8 cellular contexts compared by ENCODE assay signal in genomic region chr4:109815151-109816081, GRCh38. TPM values are rescaled to one million over a fixed set of nuclear protein-coding genes. Genes with fewer than 3 reads are reported as not detected.
DNase-seq lines count a peak whose midpoint lies in the region; ATAC-seq, FAIRE-seq and TF ChIP-seq lines count a peak whose summit lies in the region.

Gene GAR1, plus strand, starts transcription at chr4:109815762. Its CDS starts 403 bp downstream, at chr4:109816165.

- H3K56ac ChIP-seq in H1 (replicated peaks; ENCODE audit: insufficient read length, low read depth, low read length) = peak within 1 kb of the TSS; percentile 75

- POLR2A ChIA-PET in H1 (lab: Charles Lee; ENCODE audit: partially characterized antibody) = interaction anchor here (0.6 to 2.6 kb wide), 15 partner anchors 10 to 536 kb away, joined by 3 to 12 read pairs (median 3); partner anchors contain the start of genes CASP6 and PLA2G12A

- H3K4me2 ChIP-seq in H1 (ENCODE audit: insufficient read depth in 1 of 2, low read depth in 2 of 2, low read length in 2 of 2) (peak within 1 kb of the TSS; percentile 40 to 93), mesenchymal stem cell (ENCODE audit: low read length, poor library complexity, severe bottlenecking) (peak within 1 kb of the TSS; percentile 94)

- no peak within 1 kb of the TSS for H2BK20ac ChIP-seq in H1 (ENCODE audit: low read length)

- H4K20me1 ChIP-seq in H1 (replicated peaks in 1 of 2; ENCODE audit: control insufficient read depth in 1 of 2, insufficient read depth in 2 of 2, low read length in 2 of 2) = no peaks in the 10 kb centered on the region

- H3K79me1 ChIP-seq in H1 (ENCODE audit: low read depth, low read length) (peaks cover 3% of the 10 kb centered on the region), mesenchymal stem cell (replicated peaks; ENCODE audit: low read length, poor library complexity, severe bottlenecking) (peaks cover 8% of the 10 kb centered on the region)

- H3K27ac ChIP-seq in H1 (ENCODE audit: low read depth, low read length) = peak within 1 kb of the TSS; percentile 92
- peak within 1 kb of the TSS; percentile 86 for H3K27ac ChIP-seq in mesenchymal stem cell (ENCODE audit: low read length, poor library complexity, severe bottlenecking)

- H4K8ac ChIP-seq in H1 (ENCODE audit: extremely low read depth, insufficient read depth, low read length) (peak within 1 kb of the TSS; percentile 92), mesenchymal stem cell (ENCODE audit: low read length) (peak within 1 kb of the TSS; percentile 52)

- H2BK120ac ChIP-seq in H1 (replicated peaks; ENCODE audit: low read depth, low read length) (no peak within 1 kb of the TSS), mesenchymal stem cell (ENCODE audit: low read depth, low read length) (no peak within 1 kb of the TSS)

- peak within 1 kb of the TSS; percentile 40; the same call in 1 of the 2 replicates for H2AK5ac ChIP-seq in H1 (ENCODE audit: low read depth, low read length)
- peak within 1 kb of the TSS; percentile 54 for H2AK5ac ChIP-seq in mesenchymal stem cell (ENCODE audit: low read length, severe bottlenecking)

- no peak for TF ChIP-seq CTCF in H1 (IDR thresholded peaks at IDR 0.05; ENCODE audit: control extremely low read depth in 1 of 3, insufficient read depth in 1 of 3, low read depth in 1 of 3, low read length in 3 of 3)

- peaks cover 14 to 47% of the 10 kb centered on the region in 2 experiments for H3K79me2 ChIP-seq in H1 (ENCODE audit: control insufficient read depth in 1 of 2, insufficient read depth in 2 of 2, low read length in 2 of 2)

- H3K4me3 ChIP-seq in H1 (ENCODE audit: extremely low read depth in 1 of 4, insufficient read depth in 2 of 4, low read depth in 3 of 4, low read length in 4 of 4) = peak within 1 kb of the TSS; percentile 82 to 98 (median 90)
- peak within 1 kb of the TSS; percentile 97 to 100 for H3K4me3 ChIP-seq in mesenchymal stem cell (ENCODE audit: insufficient read depth in 1 of 2, low read depth in 1 of 2, low read length in 2 of 2)

- H3K23ac ChIP-seq in H1 (ENCODE audit: insufficient read length) = no peak within 1 kb of the TSS
- no peak within 1 kb of the TSS for H3K23ac ChIP-seq in mesenchymal stem cell (ENCODE audit: low read length in 2 of 2)

- H3K36me3 ChIP-seq in H1 (ENCODE audit: control insufficient read depth in 2 of 4, insufficient read depth in 4 of 4, low read length in 3 of 4) = peaks cover 6 to 30% (median 15%) of the 10 kb centered on the region in 4 experiments; a peak in 6 of 8 replicates
- H3K36me3 ChIP-seq in mesenchymal stem cell (ENCODE audit: control insufficient read depth in 1 of 2, insufficient read depth in 2 of 2, low read depth in 1 of 2, low read length in 2 of 2) = peaks cover 3 to 28% of the 10 kb centered on the region in 2 experiments

- DNase-seq in COLO668 (lab: John Stamatoyannopoulos, UW; ENCODE audit: unreplicated experiment) = peak; percentile 87
- peak; percentile 93 for DNase-seq in HT1080 (ENCODE audit: low read depth)
- peak; percentile 96 for DNase-seq in NOMO-1 treated with DMSO at 0.1 percent for 48 hours (lab: John Stamatoyannopoulos, UW; ENCODE audit: unreplicated experiment)
- DNase-seq in activated CD8-positive, alpha-beta memory T cell treated with anti-CD3 and anti-CD28 coated beads for 4 hours (ENCODE audit: low read depth in 2 of 2) = peak; percentile 63 to 79
- DNase-seq in H1 (ENCODE audit: low read depth in 1 of 2, low spot score in 2 of 2) = peak; percentile 87 to 91
- DNase-seq in mesenchymal stem cell = peak; percentile 95
- DNase-seq in stimulated activated CD8-positive, alpha-beta memory T cell treated with anti-CD3 and anti-CD28 coated beads, Interleukin-12 subunit alpha, Interleukin-12 subunit beta, amount 100 ng/mL, for 4 hours (ENCODE audit: low read depth) = peak; percentile 73

- peaks cover 0 to 7% (median 4%) of the 10 kb centered on the region in 4 experiments; a peak in 4 of 7 replicates for H3K4me1 ChIP-seq in H1 (replicated peaks in 1 of 4; ENCODE audit: control insufficient read depth in 3 of 4, insufficient read depth in 4 of 4, low read length in 3 of 4)
- no peaks in the 10 kb centered on the region for H3K4me1 ChIP-seq in mesenchymal stem cell (ENCODE audit: control insufficient read depth, insufficient read depth, low read depth, low read length)

- CTCF ChIA-PET in H1 (lab: Charles Lee; ENCODE audit: partially characterized antibody) = interaction anchor here (0.6 to 2.4 kb wide), 5 partner anchors 11 to 112 kb away, joined by 3 to 8 read pairs (median 3); partner anchors contain the start of genes CASP6 and RRH

- H3K9me3 ChIP-seq in H1 (ENCODE audit: insufficient read depth in 2 of 2, low read depth in 1 of 2, low read length in 1 of 2) = no peaks in the 10 kb centered on the region
- no peaks in the 10 kb centered on the region for H3K9me3 ChIP-seq in mesenchymal stem cell (ENCODE audit: control insufficient read depth, low read length)

- H2BK5ac ChIP-seq in H1 (ENCODE audit: low read depth, low read length) (peak within 1 kb of the TSS; percentile 87), mesenchymal stem cell (ENCODE audit: low read depth, low read length, poor library complexity, severe bottlenecking) (peak within 1 kb of the TSS; percentile 39)

- H3K18ac ChIP-seq in H1 (ENCODE audit: extremely low read depth, low read length) (peak within 1 kb of the TSS; percentile 68), mesenchymal stem cell (ENCODE audit: low read depth in 1 of 2, low read length in 2 of 2) (peak within 1 kb of the TSS; percentile 59 to 86)

- H3K9ac ChIP-seq in H1 (replicated peaks in 1 of 4; ENCODE audit: extremely low read depth in 1 of 4, low read depth in 3 of 4, low read length in 3 of 4) (peak within 1 kb of the TSS; percentile 70 to 93 (median 84)), mesenchymal stem cell (ENCODE audit: low read length) (peak within 1 kb of the TSS; percentile 98)

- no peak for TF ChIP-seq RAD21 in H1 (IDR thresholded peaks at IDR 0.05 in 1 of 2, conservative IDR thresholded peaks at IDR 0.05 in 1 of 2; ENCODE audit: low read depth in 2 of 2, low read length in 2 of 2)

- H3K14ac ChIP-seq in H1 (ENCODE audit: insufficient read length) = no peak within 1 kb of the TSS
- H3K14ac ChIP-seq in mesenchymal stem cell (ENCODE audit: low read length in 2 of 2) = peak within 1 kb of the TSS in 1 of 2 experiments; percentile 95

- H3K27me3 ChIP-seq in H1 (replicated peaks in 1 of 4; ENCODE audit: control insufficient read depth in 3 of 4, extremely low read depth in 1 of 4, insufficient read depth in 3 of 4, low read length in 3 of 4) = no peaks in the 10 kb centered on the region
- H3K27me3 ChIP-seq in mesenchymal stem cell (ENCODE audit: control insufficient read depth in 1 of 2, insufficient read depth in 1 of 2, low read length in 2 of 2) = no peaks in the 10 kb centered on the region

- peak within 1 kb of the TSS; percentile 31 for H4K91ac ChIP-seq in H1 (replicated peaks; ENCODE audit: insufficient read length, low read length)
- peak within 1 kb of the TSS; percentile 34 for H4K91ac ChIP-seq in mesenchymal stem cell (ENCODE audit: low read length)

- 2% methylated on average over 53 of the region's 53 CpGs; no CpG with 5 or more reads in 1 of the 2 experiments for WGBS in H1 (ENCODE audit: extremely low coverage in 1 of 2, insufficient coverage in 1 of 2, insufficient read length in 1 of 2, insufficient replicate concordance in 2 of 2, low coverage in 1 of 2, low lambda C conversion rate in 2 of 2, missing lambda C conversion rate in 1 of 2), 2 experiments
- WGBS in mesenchymal stem cell = under 1% methylated on average over 53 of the region's 53 CpGs

- H2AFZ ChIP-seq in H1 (ENCODE audit: low read length) = peak within 1 kb of the TSS; percentile 70
- peak within 1 kb of the TSS; percentile 91 for H2AFZ ChIP-seq in mesenchymal stem cell (ENCODE audit: low read depth, low read length)

- peak; percentile 99 for ATAC-seq in GM21360 (IDR thresholded peaks at IDR 0.05; ENCODE audit: unreplicated experiment)

- TF ChIP-seq EP300 in H1 (IDR thresholded peaks at IDR 0.05; ENCODE audit: borderline replicate concordance in 1 of 2, low read depth in 2 of 2, low read length in 2 of 2) = no peak

- H2BK12ac ChIP-seq in H1 (ENCODE audit: low read depth, low read length) (peak within 1 kb of the TSS; percentile 40; the same call in 1 of the 2 replicates), mesenchymal stem cell (ENCODE audit: low read length in 2 of 2) (peak within 1 kb of the TSS; percentile 37 to 77)

- peaks cover 5% of the 10 kb centered on the region for H3K23me2 ChIP-seq in H1 (ENCODE audit: low read depth, low read length)

- H2BK15ac ChIP-seq in H1 (ENCODE audit: low read length) (no peak within 1 kb of the TSS), mesenchymal stem cell (ENCODE audit: low read depth, poor library complexity, severe bottlenecking) (no peak within 1 kb of the TSS)

- FAIRE-seq in H1 (lab: Jason Lieb, UNC) = peak; percentile 94

- H3K4ac ChIP-seq in H1 (replicated peaks; ENCODE audit: insufficient read length, low read depth, low read length) = peak within 1 kb of the TSS; percentile 54
- peak within 1 kb of the TSS; percentile 75 to 97 for H3K4ac ChIP-seq in mesenchymal stem cell (ENCODE audit: low read depth in 1 of 2, low read length in 2 of 2)

- peak in 1 of 2 experiments; percentile 41; a peak in 2 of 3 replicates for TF ChIP-seq POLR2A in H1 (IDR thresholded peaks at IDR 0.05; ENCODE audit: control extremely low read depth in 1 of 2, low read depth in 2 of 2, low read length in 2 of 2)

- H4K5ac ChIP-seq in H1 (ENCODE audit: insufficient read length, low read depth, low read length) = peak within 1 kb of the TSS; percentile 44

TF ChIP-seq in H1, 55 proteins besides CTCF, POLR2A, EP300 and RAD21 (continues in another document):
- TF ChIP-seq FOSL1 (IDR thresholded peaks at IDR 0.05; ENCODE audit: insufficient read depth, low read depth, low read length) (no peak), ZNF274 (IDR thresholded peaks at IDR 0.05; ENCODE audit: borderline replicate concordance, extremely low read depth, low read length) (no peak), NRF1 (IDR thresholded peaks at IDR 0.05; ENCODE audit: low read depth, low read length) (no peak), TBP (IDR thresholded peaks at IDR 0.05; ENCODE audit: low read depth, low read length) (peak; percentile 78)

RNA-seq across cellular contexts. Expression of gene GAR1, which starts in this region (rescaled TPM):
- 16.5 and 50.4 TPM in 2 replicates for total RNA-seq in HT1080 (2014; rRNA removed; shearing (Covaris generic))
- 97.0 and 107 TPM in 2 replicates for polyA plus RNA-seq in HT1080 (2015; cell fraction: cytosol; rRNA removed)
- 55.8 and 68.4 TPM in 2 replicates for polyA plus RNA-seq in HT1080 (2015; cell fraction: nucleus; rRNA removed)
- 37.5 and 37.9 TPM in 2 replicates for total RNA-seq in H1 (2021; fragmentation: NEBNext Ultra II Directional; extraction: Animal tissue kit (Norgen Biotek cat#: 25700))
- polyA plus RNA-seq in H1 (2011; rRNA removed) = 9.4 and 14.5 TPM in 2 replicates
- 25.7 TPM for polyA plus RNA-seq in H1 (2011; cell fraction: cytosol; rRNA removed)
- polyA plus RNA-seq in H1 (2011; cell fraction: nucleus; rRNA removed) = 2.5 TPM
- polyA plus RNA-seq in H1 (2012, experiment 1 of 2) = 38.2 to 65.8 TPM (median 54.5 TPM) in 4 replicates
- polyA plus RNA-seq in H1 (2012, experiment 2 of 2) = 22.0 TPM
- 54.4 TPM for polyA plus RNA-seq in H1 (2013, experiment 1 of 2)
- polyA plus RNA-seq in H1 (2013, experiment 2 of 2) = 56.8 TPM
- polyA minus RNA-seq in H1 (2011; rRNA and poly(A)+ RNA removed) = 1.5 and 2.8 TPM in 2 replicates
- 7.6 TPM for polyA minus RNA-seq in H1 (2011; cell fraction: cytosol; rRNA and poly(A)+ RNA removed)
- 4.1 TPM for polyA minus RNA-seq in H1 (2011; cell fraction: nucleus; rRNA and poly(A)+ RNA removed)
- 36.6 TPM for polyA plus RNA-seq in mesenchymal stem cell (2013, experiment 1 of 2)
- 40.2 TPM for polyA plus RNA-seq in mesenchymal stem cell (2013, experiment 2 of 2)

Comparison
In these comparisons a context has a peak if more than half of its experiments do, and no peak if none do; other contexts are left out.
1. Peak in every context shown above with its lines: DNase-seq, ATAC-seq, H3K4me3 ChIP-seq and H3K27ac ChIP-seq.